Comparison of ENCODE assay signal across 1 cellular context in the genomic region with DNA sequence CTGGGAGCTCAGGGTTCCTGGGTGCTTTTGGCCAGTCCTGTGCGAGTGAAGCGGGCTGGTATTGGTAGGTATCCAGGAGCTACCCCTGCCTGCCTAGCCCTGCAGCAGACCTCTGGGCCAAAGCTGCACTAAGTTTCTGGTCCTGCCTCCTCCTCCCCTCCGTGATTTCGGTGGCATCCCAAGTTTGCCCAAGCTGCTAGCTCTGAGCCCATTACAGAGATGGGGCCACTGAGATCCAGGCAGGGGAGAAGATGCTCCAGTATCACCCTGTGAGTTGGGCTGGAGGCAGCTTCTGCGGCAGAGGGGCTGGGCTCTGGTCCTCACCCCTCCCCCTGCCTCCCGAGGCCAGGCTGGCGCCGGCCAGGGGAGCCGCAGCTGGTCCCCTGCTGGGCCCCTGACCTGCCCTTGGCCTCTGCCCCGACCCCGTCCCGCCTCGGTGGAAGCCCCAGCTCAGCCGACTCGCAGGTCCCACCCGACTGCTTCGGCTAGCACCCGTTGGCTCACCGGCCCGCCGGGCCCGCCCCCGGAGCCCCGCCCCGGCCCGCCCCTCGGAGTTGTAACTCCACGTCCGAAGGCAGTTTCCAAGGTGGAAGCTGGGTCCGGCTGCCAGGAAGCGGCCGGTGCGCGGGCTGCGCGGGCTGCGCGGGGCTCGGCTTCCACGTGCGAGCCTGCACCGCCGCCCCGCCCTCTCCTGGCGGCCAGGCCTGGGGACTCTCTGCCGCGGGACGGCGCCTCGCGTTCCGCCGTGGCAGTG.
TF ChIP-seq lines count a peak whose summit lies in the region.

A gene with protein sequence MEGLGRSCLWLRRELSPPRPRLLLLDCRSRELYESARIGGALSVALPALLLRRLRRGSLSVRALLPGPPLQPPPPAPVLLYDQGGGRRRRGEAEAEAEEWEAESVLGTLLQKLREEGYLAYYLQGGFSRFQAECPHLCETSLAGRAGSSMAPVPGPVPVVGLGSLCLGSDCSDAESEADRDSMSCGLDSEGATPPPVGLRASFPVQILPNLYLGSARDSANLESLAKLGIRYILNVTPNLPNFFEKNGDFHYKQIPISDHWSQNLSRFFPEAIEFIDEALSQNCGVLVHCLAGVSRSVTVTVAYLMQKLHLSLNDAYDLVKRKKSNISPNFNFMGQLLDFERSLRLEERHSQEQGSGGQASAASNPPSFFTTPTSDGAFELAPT (plus strand): TSS at position 584 of the 754 bp plus-strand sequence. CDS start 751 bp downstream, outside the sequence.

TF ChIP-seq in HEK293, 187 proteins besides CTCF, POLR2A, EP300 and RAD21 (continued from another document):
- TF ChIP-seq, protein P1, sequence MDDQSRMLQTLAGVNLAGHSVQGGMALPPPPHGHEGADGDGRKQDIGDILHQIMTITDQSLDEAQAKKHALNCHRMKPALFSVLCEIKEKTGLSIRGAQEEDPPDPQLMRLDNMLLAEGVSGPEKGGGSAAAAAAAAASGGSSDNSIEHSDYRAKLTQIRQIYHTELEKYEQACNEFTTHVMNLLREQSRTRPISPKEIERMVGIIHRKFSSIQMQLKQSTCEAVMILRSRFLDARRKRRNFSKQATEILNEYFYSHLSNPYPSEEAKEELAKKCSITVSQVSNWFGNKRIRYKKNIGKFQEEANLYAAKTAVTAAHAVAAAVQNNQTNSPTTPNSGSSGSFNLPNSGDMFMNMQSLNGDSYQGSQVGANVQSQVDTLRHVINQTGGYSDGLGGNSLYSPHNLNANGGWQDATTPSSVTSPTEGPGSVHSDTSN (CRISPR knock-in tag; IDR thresholded peaks at IDR 0.05), result no peak
- TF ChIP-seq MYNN (tag by site-specific recombination; IDR thresholded peaks at IDR 0.05; ENCODE audit: borderline replicate concordance) (no peak), ZFP37 (tag by site-specific recombination; IDR thresholded peaks at IDR 0.05) (no peak), SP2 (tag by site-specific recombination; IDR thresholded peaks at IDR 0.05) (peak; percentile 62), ZNF140 (tag by site-specific recombination; IDR thresholded peaks at IDR 0.05) (no peak), ZNF302 (tag by site-specific recombination; IDR thresholded peaks at IDR 0.05; ENCODE audit: low read depth) (no peak), GLIS1 (tag by site-specific recombination; IDR thresholded peaks at IDR 0.05) (peak; percentile 30; the same call in 1 of the 2 replicates)
- TF ChIP-seq, protein P2, sequence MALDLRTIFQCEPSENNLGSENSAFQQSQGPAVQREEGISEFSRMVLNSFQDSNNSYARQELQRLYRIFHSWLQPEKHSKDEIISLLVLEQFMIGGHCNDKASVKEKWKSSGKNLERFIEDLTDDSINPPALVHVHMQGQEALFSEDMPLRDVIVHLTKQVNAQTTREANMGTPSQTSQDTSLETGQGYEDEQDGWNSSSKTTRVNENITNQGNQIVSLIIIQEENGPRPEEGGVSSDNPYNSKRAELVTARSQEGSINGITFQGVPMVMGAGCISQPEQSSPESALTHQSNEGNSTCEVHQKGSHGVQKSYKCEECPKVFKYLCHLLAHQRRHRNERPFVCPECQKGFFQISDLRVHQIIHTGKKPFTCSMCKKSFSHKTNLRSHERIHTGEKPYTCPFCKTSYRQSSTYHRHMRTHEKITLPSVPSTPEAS (tag by site-specific recombination; IDR thresholded peaks at IDR 0.05), result no peak
